ENCODE assay signal across 8 cellular contexts in genomic region chr19:48391100-48392005, GRCh38. TPM values are rescaled to one million over a fixed set of nuclear protein-coding genes. Genes with fewer than 3 reads are reported as not detected.
A peak's percentile ranks its signal among the peaks of the same experiment; 100 is the strongest.
DNase-seq lines count a peak whose midpoint lies in the region; ATAC-seq and TF ChIP-seq lines count a peak whose summit lies in the region.

TSS of gene KDELR1 (minus strand) at chr19:48391551. CDS start at chr19:48391358, 193 bp downstream.

- peaks cover 12% of the 10 kb centered on the region for H4K20me1 ChIP-seq in Loucy (ENCODE audit: insufficient read depth, low read length, poor library complexity, severe bottlenecking)

- no peaks in the 10 kb centered on the region for H3K27me3 ChIP-seq in Loucy (ENCODE audit: insufficient read depth, low read length, poor library complexity, severe bottlenecking)
- H3K27me3 ChIP-seq in ascending aorta, result peaks cover 28% of the 10 kb centered on the region
- H3K27me3 ChIP-seq in right cardiac atrium (ENCODE audit: control insufficient read depth, insufficient read depth), result no peaks in the 10 kb centered on the region

- peaks cover 38% of the 10 kb centered on the region for H3K79me2 ChIP-seq in Loucy (ENCODE audit: insufficient read depth, low read length)

- H3K9me2 ChIP-seq in Loucy (replicated peaks; ENCODE audit: low read depth, low read length), result no peaks in the 10 kb centered on the region

- H3K9me3 ChIP-seq in Loucy (ENCODE audit: insufficient read depth, low read depth, low read length), result no peaks in the 10 kb centered on the region
- no peaks in the 10 kb centered on the region for H3K9me3 ChIP-seq in ascending aorta
- no peaks in the 10 kb centered on the region for H3K9me3 ChIP-seq in right cardiac atrium (ENCODE audit: control insufficient read depth, low read length)

- DNase-seq in COR-L47 (lab: John Stamatoyannopoulos, UW) (peak; percentile 52), T-helper 2 cell (peak; percentile 56 to 68 (median 61)), ascending aorta (ENCODE audit: low spot score in 2 of 2) (peak in 1 of 2 donors; percentile 80), right cardiac atrium (peak; percentile 81 to 92 (median 88)), pulmonary artery endothelial cell (ENCODE audit: low read depth, low spot score) (no peak)

- peak within 1 kb of the TSS; percentile 98 for H3K9ac ChIP-seq in Loucy (ENCODE audit: low read depth, low read length, poor library complexity, severe bottlenecking)

- peak within 1 kb of the TSS; percentile 99 for H3K4me2 ChIP-seq in Loucy (ENCODE audit: low read depth, low read length, poor library complexity, severe bottlenecking)

- H2AFZ ChIP-seq in Loucy (ENCODE audit: low read length), result peak within 1 kb of the TSS; percentile 91

- intact Hi-C loops in ascending aorta (cut with DNase I), result loop anchor here (2.0 to 5.0 kb wide), 4 partner anchors 29 to 193 kb away; partner anchors contain the start of gene TMEM143
- intact Hi-C loops in right cardiac atrium (cut with DNase I), result no loop called here

- H3K36me3 ChIP-seq in Loucy (ENCODE audit: insufficient read depth, low read length) (peaks cover 9% of the 10 kb centered on the region; the same call in 1 of the 2 replicates), ascending aorta (peaks cover 28 to 30% of the 10 kb centered on the region in 2 donors)

- TF ChIP-seq CTCF in Loucy (conservative IDR thresholded peaks at IDR 0.05; ENCODE audit: low read length) (peak; percentile 80), ascending aorta (IDR thresholded peaks at IDR 0.05) (peak; percentile 82 to 94 (median 90))

- peak; percentile 71 for ATAC-seq in GM21423 (IDR thresholded peaks at IDR 0.05; ENCODE audit: unreplicated experiment)
- ATAC-seq in right cardiac atrium, result peak; percentile 93
- no peak for ATAC-seq in HG03025 (IDR thresholded peaks at IDR 0.05; ENCODE audit: low FRiP score, unreplicated experiment)

- H3K4me3 ChIP-seq in Loucy (ENCODE audit: low read length, poor library complexity, severe bottlenecking) (peak within 1 kb of the TSS; percentile 90), ascending aorta (peak within 1 kb of the TSS; percentile 85 to 94), right cardiac atrium (ENCODE audit: low read length) (peak within 1 kb of the TSS; percentile 86)

- H3K27ac ChIP-seq in ascending aorta (peak within 1 kb of the TSS; percentile 91 to 94), right cardiac atrium (ENCODE audit: low read length) (peak within 1 kb of the TSS; percentile 93)

- H3K4me1 ChIP-seq in Loucy (ENCODE audit: insufficient read depth, low read length, poor library complexity, severe bottlenecking), result peaks cover 11% of the 10 kb centered on the region
- H3K4me1 ChIP-seq in ascending aorta, result peaks cover 0 to 14% of the 10 kb centered on the region in 2 donors
- no peaks in the 10 kb centered on the region for H3K4me1 ChIP-seq in right cardiac atrium (ENCODE audit: control insufficient read depth, insufficient read depth, low read length)

- WGBS in right cardiac atrium, result 4% methylated on average over 42 of the region's 42 CpGs

- no peaks in the 10 kb centered on the region for H3F3A ChIP-seq in Loucy (ENCODE audit: low read depth)

RNA-seq across cellular contexts. Expression of gene KDELR1, which starts in this region (rescaled TPM):
- total RNA-seq in ascending aorta, result 183 TPM
- total RNA-seq in right cardiac atrium, result 100 to 1,000 TPM in 1 of 4 donors, 10 to 100 TPM in 3; 82.3 to 101 (median 90.1) TPM
- 82.4 TPM for polyA plus RNA-seq in right cardiac atrium
- total RNA-seq in pulmonary artery endothelial cell, result 45.6 and 47.8 TPM in 2 replicates
